Comparison of ENCODE assay signal across 9 cellular contexts in genomic region chr1:12434174-12434573, GRCh38.
DNase-seq lines count a peak whose midpoint lies in the region; ATAC-seq, FAIRE-seq and TF ChIP-seq lines count a peak whose summit lies in the region.
"Had no signal": no experiment of that assay in that cellular context is flagged by ENCODE, and none has a peak within 500 bp of the region (broad histone marks: within the 10 kb centered on the region; RNA-seq: fewer than 3 reads in every experiment).

No MANE protein-coding gene starts in this region.

- H3K27me3 Mint-ChIP-seq in activated CD4-positive, alpha-beta T cell treated with anti-CD3 and anti-CD28 coated beads, Interleukin-2, amount 10 ng/mL, durations not matched to agents 24 days and 14 days, result no peaks in the 10 kb centered on the region

- H3K27ac ChIP-seq in duodenal mucosa (ENCODE audit: low read depth, low read length) (peak overlapping the region; percentile 47), upper lobe of right lung (peak overlapping the region; percentile 45)

- FAIRE-seq in frontal cortex (lab: Jason Lieb, UNC), result no peak
- FAIRE-seq: G401.6 had no signal

- peaks cover 3% of the 10 kb centered on the region for H3K9me3 Mint-ChIP-seq in activated CD4-positive, alpha-beta T cell treated with anti-CD3 and anti-CD28 coated beads, Interleukin-2, amount 10 ng/mL, durations not matched to agents 24 days and 14 days

- H3K4me3 ChIP-seq in duodenal mucosa (ENCODE audit: low read depth in 1 of 2, low read length in 2 of 2) (no peak overlapping the region), upper lobe of right lung (no peak overlapping the region)

- ATAC-seq in HG03354 (IDR thresholded peaks at IDR 0.05; ENCODE audit: poor library complexity, severe bottlenecking, unreplicated experiment) (peak; percentile 39), omental fat pad (ENCODE audit: low FRiP score) (peak; percentile 68), upper lobe of right lung (peak; percentile 79), GM18519 (IDR thresholded peaks at IDR 0.05; ENCODE audit: low FRiP score, unreplicated experiment) (no peak)

- H3K4me1 ChIP-seq in duodenal mucosa (ENCODE audit: control insufficient read depth in 1 of 2, insufficient read depth in 2 of 2, low read length in 2 of 2) (peaks cover 38 to 40% of the 10 kb centered on the region in 2 donors), upper lobe of right lung (peaks cover 59% of the 10 kb centered on the region)

- H3K4me1 Mint-ChIP-seq in activated CD4-positive, alpha-beta T cell treated with anti-CD3 and anti-CD28 coated beads, Interleukin-2, amount 10 ng/mL, durations not matched to agents 24 days and 14 days, result peaks cover 64% of the 10 kb centered on the region

- no peaks in the 10 kb centered on the region for H3K27me3 ChIP-seq in duodenal mucosa (ENCODE audit: control insufficient read depth in 1 of 2, insufficient read depth in 2 of 2, low read length in 2 of 2)
- no peaks in the 10 kb centered on the region for H3K27me3 ChIP-seq in upper lobe of right lung

- peaks cover 5 to 16% of the 10 kb centered on the region in 2 donors for H3K36me3 ChIP-seq in duodenal mucosa (ENCODE audit: control insufficient read depth in 1 of 2, insufficient read depth in 2 of 2, low read length in 2 of 2)
- H3K36me3 ChIP-seq in upper lobe of right lung, result no peaks in the 10 kb centered on the region

- DNase-seq in AG08395 (ENCODE audit: low spot score) (peak; percentile 33), omental fat pad (ENCODE audit: low spot score) (no peak), upper lobe of right lung (no peak), frontal cortex (ENCODE audit: low spot score in 2 of 2) (no peak)
- DNase-seq in activated CD4-positive, alpha-beta T cell treated with anti-CD3 and anti-CD28 coated beads, Interleukin-2, amount 10 ng/mL, durations not matched to agents 24 days and 14 days, result peak; percentile 90

- H3K4me3 Mint-ChIP-seq in activated CD4-positive, alpha-beta T cell treated with anti-CD3 and anti-CD28 coated beads, Interleukin-2, amount 10 ng/mL, durations not matched to agents 24 days and 14 days, result peak overlapping the region; percentile 23

- intact Hi-C loops in activated CD4-positive, alpha-beta T cell treated with anti-CD3 and anti-CD28 coated beads, Interleukin-2, amount 10 ng/mL, durations not matched to agents 24 days and 14 days (cut with micrococcal nuclease), result loop anchor here (1.0 to 10.0 kb wide), 5 partner anchors 15 to 259 kb away; no protein-coding TSS in a partner anchor
- intact Hi-C loops in upper lobe of right lung (cut with DNase I), result no loop called here

- peaks cover 26% of the 10 kb centered on the region for H3K36me3 Mint-ChIP-seq in activated CD4-positive, alpha-beta T cell treated with anti-CD3 and anti-CD28 coated beads, Interleukin-2, amount 10 ng/mL, durations not matched to agents 24 days and 14 days (ENCODE audit: low read depth)

- H3K9ac ChIP-seq in duodenal mucosa (ENCODE audit: low read depth in 1 of 2, low read length in 2 of 2), result no peak overlapping the region

- H3K27ac Mint-ChIP-seq in activated CD4-positive, alpha-beta T cell treated with anti-CD3 and anti-CD28 coated beads, Interleukin-2, amount 10 ng/mL, durations not matched to agents 24 days and 14 days, result peak overlapping the region; percentile 85

- H3K9me3 ChIP-seq in duodenal mucosa (ENCODE audit: control insufficient read depth in 1 of 2, low read length in 2 of 2) (no peaks in the 10 kb centered on the region), upper lobe of right lung (no peaks in the 10 kb centered on the region)

- TF ChIP-seq CTCF in omental fat pad (IDR thresholded peaks at IDR 0.05) (no peak), upper lobe of right lung (IDR thresholded peaks at IDR 0.05) (no peak)

Comparison
In these comparisons a context has a peak if more than half of its experiments do, and no peak if none do; other contexts are left out.
1. DNase-seq: peak in AG08395 (single experiment) and activated CD4-positive, alpha-beta T cell treated with anti-CD3 and anti-CD28 coated beads, Interleukin-2, amount 10 ng/mL, durations not matched to agents 24 days and 14 days (single experiment); none in omental fat pad (single experiment), upper lobe of right lung (single experiment) and frontal cortex (0 of 2).